1 cellular context compared by ENCODE assay signal in genomic region chr19:18416778-18417249, GRCh38.
A peak's percentile ranks its signal among the peaks of the same experiment; 100 is the strongest.
TF ChIP-seq lines count a peak whose summit lies in the region.

No MANE protein-coding gene starts in this region.

TF ChIP-seq in HepG2, 621 proteins besides CTCF, POLR2A, EP300 and RAD21 (continued from another document and continues in another):
- no peak for TF ChIP-seq DZIP1 (CRISPR knock-in tag; IDR thresholded peaks at IDR 0.05)
- no peak for TF ChIP-seq ZNF337 (CRISPR knock-in tag; IDR thresholded peaks at IDR 0.05; ENCODE audit: borderline replicate concordance, low read depth)
- no peak for TF ChIP-seq IRX3 (CRISPR knock-in tag; IDR thresholded peaks at IDR 0.05; ENCODE audit: borderline replicate concordance, low read depth)
- no peak for TF ChIP-seq ELK4 (CRISPR knock-in tag; IDR thresholded peaks at IDR 0.05; ENCODE audit: borderline replicate concordance)
- no peak for TF ChIP-seq FOSL1 (CRISPR knock-in tag; IDR thresholded peaks at IDR 0.05; ENCODE audit: borderline replicate concordance)
- TF ChIP-seq ZNF646 (CRISPR knock-in tag; IDR thresholded peaks at IDR 0.05), result no peak
- TF ChIP-seq ZNF549 (CRISPR knock-in tag; IDR thresholded peaks at IDR 0.05), result no peak
- no peak for TF ChIP-seq ZNF142 (CRISPR knock-in tag; IDR thresholded peaks at IDR 0.05)
- TF ChIP-seq IKZF1 (IDR thresholded peaks at IDR 0.05), result no peak
- no peak for TF ChIP-seq ZNF234 (CRISPR knock-in tag; conservative IDR thresholded peaks at IDR 0.05)
- no peak for TF ChIP-seq ZNF615 (CRISPR knock-in tag; IDR thresholded peaks at IDR 0.05; ENCODE audit: borderline replicate concordance)
- peak; percentile 29 for TF ChIP-seq SP4 (CRISPR knock-in tag; IDR thresholded peaks at IDR 0.05)
- peak; percentile 35; the same call in 1 of the 2 replicates for TF ChIP-seq ELF4 (CRISPR knock-in tag; IDR thresholded peaks at IDR 0.05; ENCODE audit: borderline replicate concordance)
- no peak for TF ChIP-seq MED1 (CRISPR knock-in tag; IDR thresholded peaks at IDR 0.05)
- no peak for TF ChIP-seq ZBTB34 (CRISPR knock-in tag; IDR thresholded peaks at IDR 0.05)
- TF ChIP-seq ARNTL (CRISPR knock-in tag; IDR thresholded peaks at IDR 0.05), result no peak
- TF ChIP-seq TARDBP (CRISPR knock-in tag; IDR thresholded peaks at IDR 0.05), result no peak
- no peak for TF ChIP-seq GZF1 (CRISPR knock-in tag; IDR thresholded peaks at IDR 0.05)
- no peak for TF ChIP-seq PBX2 (CRISPR knock-in tag; IDR thresholded peaks at IDR 0.05)
- TF ChIP-seq REPIN1 (CRISPR knock-in tag; IDR thresholded peaks at IDR 0.05; ENCODE audit: borderline replicate concordance, low read depth), result no peak
- peak; percentile 76; the same call in 2 of the 3 replicates for TF ChIP-seq MXI1 (IDR thresholded peaks at IDR 0.05; ENCODE audit: borderline replicate concordance, low read depth, low read length)
- peak; percentile 78; the same call in 1 of the 2 replicates for TF ChIP-seq TFDP1 (CRISPR knock-in tag; IDR thresholded peaks at IDR 0.05; ENCODE audit: borderline replicate concordance)
- TF ChIP-seq ZUFSP (CRISPR knock-in tag; IDR thresholded peaks at IDR 0.05; ENCODE audit: borderline replicate concordance), result no peak
